9 cellular contexts compared by ENCODE assay signal in the genomic region with DNA sequence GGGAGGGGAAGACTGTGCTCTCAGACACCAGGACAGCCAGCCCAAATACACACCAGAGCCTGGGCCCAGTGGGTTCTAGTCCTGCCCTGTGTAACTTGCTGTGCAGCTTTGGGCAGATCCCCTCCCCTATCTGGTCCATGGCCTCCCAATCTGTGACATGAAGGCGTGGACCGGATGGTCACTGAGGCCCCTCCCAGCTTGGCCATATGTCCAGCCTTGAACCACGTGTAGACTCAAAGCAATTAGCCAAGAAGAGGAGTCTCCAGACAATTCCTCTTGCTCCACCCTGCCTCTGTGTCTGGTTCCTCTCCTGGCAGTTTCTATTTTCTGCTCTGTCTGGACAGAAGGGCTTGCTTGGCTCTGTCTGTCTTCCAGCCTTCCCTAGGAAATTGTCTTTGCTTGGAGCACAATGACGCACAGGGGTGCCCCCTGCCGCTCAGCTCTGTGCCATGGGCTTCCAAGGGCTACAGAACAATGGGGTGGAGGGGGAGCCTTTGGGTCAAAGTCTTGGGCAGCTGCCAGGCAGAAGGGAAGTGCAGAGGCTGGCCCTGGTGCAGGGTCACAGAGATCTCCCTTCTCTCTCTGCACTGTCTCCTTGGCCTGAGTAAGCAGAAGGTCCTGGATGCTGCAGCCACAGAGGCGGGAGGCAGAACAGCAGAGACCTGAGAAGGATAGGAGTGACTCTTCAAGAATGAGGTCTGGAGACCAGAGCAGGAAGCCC.
DNase-seq lines count a peak whose midpoint lies in the region; ATAC-seq and TF ChIP-seq lines count a peak whose summit lies in the region.
"Had no signal": no experiment of that assay in that cellular context is flagged by ENCODE, and none has a peak within 500 bp of the region (broad histone marks: within the 10 kb centered on the region; RNA-seq: fewer than 3 reads in every experiment).

No MANE protein-coding gene starts in this region.

- no peak overlapping the region for H3K18ac ChIP-seq in mesendoderm (ENCODE audit: low read length)

- ATAC-seq in HG03354 (IDR thresholded peaks at IDR 0.05; ENCODE audit: poor library complexity, severe bottlenecking, unreplicated experiment), result no peak
- no peak for ATAC-seq in activated CD4-positive, CD25-positive, alpha-beta regulatory T cell treated with anti-CD3 and anti-CD28 coated beads, Interleukin-2, amount 50 U/mL, for 24 hours

- no peak overlapping the region for H2BK120ac ChIP-seq in mesendoderm (ENCODE audit: low read depth, low read length)

- H3K4me2 ChIP-seq in MM.1S (ENCODE audit: low read depth, low read length), result no peak overlapping the region
- no peak overlapping the region for H3K4me2 ChIP-seq in mesendoderm (ENCODE audit: low read length)

- DNase-seq in Ammon's horn (ENCODE audit: low spot score), result peak; percentile 72
- no peak for DNase-seq in MM.1S
- peak; percentile 56 for DNase-seq in mesendoderm
- DNase-seq in NCI-H2081 treated with DMSO at 0.1 percent for 48 hours (lab: John Stamatoyannopoulos, UW), result no peak
- DNase-seq in activated CD4-positive, alpha-beta T cell treated with anti-CD3 and anti-CD28 coated beads, Interleukin-2, amount 50 U/mL, for 1 hour, result no peak
- DNase-seq: activated CD4-positive, alpha-beta T cell treated with anti-CD3 and anti-CD28 coated beads for 48 hours had no signal

- H3K4me3 ChIP-seq in MM.1S (ENCODE audit: low read length) (no peak overlapping the region), mesendoderm (ENCODE audit: low read length) (no peak overlapping the region)

- no peak overlapping the region for H4K8ac ChIP-seq in mesendoderm (ENCODE audit: low read depth, low read length)

- no peak overlapping the region for H3K9ac ChIP-seq in MM.1S (ENCODE audit: low read length)
- no peak overlapping the region for H3K9ac ChIP-seq in mesendoderm (ENCODE audit: low read length)

- no peak overlapping the region for H3K23ac ChIP-seq in mesendoderm (ENCODE audit: low read length)

- intact Hi-C loops in dendritic cell treated with granulocyte-macrophage colony-stimulating factor and Interleukin-4, amounts not matched to agents 40 ng/mL and 50 ng/mL, for 4 days (cut with micrococcal nuclease), result loop anchor here (5.0 to 10.0 kb wide), 2 partner anchors 83 to 160 kb away; no protein-coding TSS in a partner anchor

- peaks cover 30% of the 10 kb centered on the region for H3F3A ChIP-seq in MM.1S (ENCODE audit: insufficient read depth, low read length)

- H3K27ac Mint-ChIP-seq in dendritic cell treated with granulocyte-macrophage colony-stimulating factor and Interleukin-4, amounts not matched to agents 40 ng/mL and 50 ng/mL, for 4 days, result peak overlapping the region; percentile 25

- no peaks in the 10 kb centered on the region for H3K27me3 ChIP-seq in MM.1S (replicated peaks; ENCODE audit: insufficient read depth, low read length)
- H3K27me3 ChIP-seq in mesendoderm (ENCODE audit: insufficient read depth, low read length, poor library complexity), result no peaks in the 10 kb centered on the region

- no peaks in the 10 kb centered on the region for H3K36me3 ChIP-seq in MM.1S (replicated peaks; ENCODE audit: insufficient read depth, low read length)
- no peaks in the 10 kb centered on the region for H3K36me3 ChIP-seq in mesendoderm (ENCODE audit: control insufficient read depth, insufficient read depth, low read length)

- H2AK5ac ChIP-seq in mesendoderm (ENCODE audit: low read length), result no peak overlapping the region

- no peak overlapping the region for H2BK15ac ChIP-seq in mesendoderm (replicated peaks; ENCODE audit: low read depth)

- no peak overlapping the region for H2AFZ ChIP-seq in MM.1S (ENCODE audit: low read length)

- H3K79me2 ChIP-seq in MM.1S (ENCODE audit: low read length) (peaks cover 79% of the 10 kb centered on the region), mesendoderm (ENCODE audit: control insufficient read depth, insufficient read depth, low read length) (no peaks in the 10 kb centered on the region)

- WGBS in mesendoderm (ENCODE audit: extremely low coverage, insufficient coverage, low lambda C conversion rate), result no CpG with 5 or more reads among the region's 6 CpGs

- TF ChIP-seq CTCF in MM.1S (IDR thresholded peaks at IDR 0.05; ENCODE audit: low read length), result no peak

- no peaks in the 10 kb centered on the region for H4K20me1 ChIP-seq in MM.1S (ENCODE audit: insufficient read depth, low read length)

- H4K5ac ChIP-seq in mesendoderm (ENCODE audit: low read length), result no peak overlapping the region

- H3K79me1 ChIP-seq in mesendoderm (ENCODE audit: low read length), result no peaks in the 10 kb centered on the region

- H3K4ac ChIP-seq in mesendoderm (ENCODE audit: low read depth, low read length), result no peak overlapping the region

- H3K27me3 Mint-ChIP-seq in dendritic cell treated with granulocyte-macrophage colony-stimulating factor and Interleukin-4, amounts not matched to agents 40 ng/mL and 50 ng/mL, for 4 days, result no peaks in the 10 kb centered on the region

- H2BK5ac ChIP-seq in mesendoderm (ENCODE audit: low read length), result no peak overlapping the region

- no peaks in the 10 kb centered on the region for H3K9me2 ChIP-seq in MM.1S (replicated peaks; ENCODE audit: insufficient read depth, low read length)

- H3K4me3 Mint-ChIP-seq in dendritic cell treated with granulocyte-macrophage colony-stimulating factor and Interleukin-4, amounts not matched to agents 40 ng/mL and 50 ng/mL, for 4 days, result no peak overlapping the region

- H3K56ac ChIP-seq in mesendoderm (ENCODE audit: low read length), result peak overlapping the region; percentile 25

- H3K9me3 Mint-ChIP-seq in dendritic cell treated with granulocyte-macrophage colony-stimulating factor and Interleukin-4, amounts not matched to agents 40 ng/mL and 50 ng/mL, for 4 days, result no peaks in the 10 kb centered on the region

- peaks cover 23% of the 10 kb centered on the region for H3K4me1 Mint-ChIP-seq in dendritic cell treated with granulocyte-macrophage colony-stimulating factor and Interleukin-4, amounts not matched to agents 40 ng/mL and 50 ng/mL, for 4 days (ENCODE audit: low read depth)

- H3K4me1 ChIP-seq in MM.1S (ENCODE audit: low read length) (peaks cover 67% of the 10 kb centered on the region), mesendoderm (ENCODE audit: control insufficient read depth, low read depth, low read length) (peaks cover under 1% of the 10 kb centered on the region)

- no peaks in the 10 kb centered on the region for H3K36me3 Mint-ChIP-seq in dendritic cell treated with granulocyte-macrophage colony-stimulating factor and Interleukin-4, amounts not matched to agents 40 ng/mL and 50 ng/mL, for 4 days (ENCODE audit: low read depth)

- no peaks in the 10 kb centered on the region for H3K9me3 ChIP-seq in MM.1S (replicated peaks; ENCODE audit: insufficient read depth, low read length)

- H3K27ac ChIP-seq in MM.1S (ENCODE audit: low read length) (peak overlapping the region; percentile 100; the same call in 1 of the 2 replicates), mesendoderm (ENCODE audit: low read depth, low read length) (no peak overlapping the region)

Comparison
In these comparisons a context has a peak if more than half of its experiments do, and no peak if none do; other contexts are left out.
1. DNase-seq: peak in Ammon's horn (single experiment) and mesendoderm (single experiment); none in MM.1S (single experiment), NCI-H2081 treated with DMSO at 0.1 percent for 48 hours (single experiment) and activated CD4-positive, alpha-beta T cell treated with anti-CD3 and anti-CD28 coated beads, Interleukin-2, amount 50 U/mL, for 1 hour (single experiment).